In the genomic region with DNA sequence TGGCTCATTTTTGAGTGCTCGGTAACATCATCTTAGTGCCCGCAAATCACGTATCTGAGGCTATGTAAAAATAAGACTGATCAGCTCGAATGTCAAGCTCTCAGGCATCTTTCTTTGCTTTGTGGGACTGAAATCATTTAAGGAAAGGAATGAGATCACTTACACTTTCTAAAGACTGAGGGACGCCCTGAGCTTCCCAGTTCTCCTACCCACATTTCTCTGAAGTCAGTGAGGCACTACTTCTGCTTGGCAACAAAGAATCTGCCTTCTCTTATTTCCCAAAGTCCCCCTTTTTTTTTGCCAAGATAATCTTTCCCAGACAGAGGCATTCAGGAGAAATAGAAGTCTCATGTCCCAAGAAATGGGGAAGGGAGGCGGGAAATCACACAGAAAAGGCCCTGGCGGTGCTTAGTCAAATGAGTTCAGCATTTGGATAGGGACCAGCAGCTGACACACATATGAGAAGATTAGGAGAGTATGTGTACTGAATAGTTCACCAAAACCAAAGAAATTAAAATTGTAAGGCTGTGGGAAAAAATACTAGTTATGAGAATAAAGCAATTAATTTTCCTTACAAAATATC, we compare ENCODE assay signal across 12 cellular contexts.
DNase-seq lines count a peak whose midpoint lies in the region; TF ChIP-seq lines count a peak whose summit lies in the region.
"Had no signal": no experiment of that assay in that cellular context is flagged by ENCODE, and none has a peak within 500 bp of the region (broad histone marks: within the 10 kb centered on the region; RNA-seq: fewer than 3 reads in every experiment).

No MANE protein-coding gene starts in this region.

- TF ChIP-seq EP300 in suprapubic skin (IDR thresholded peaks at IDR 0.05), result no peak

- no peak overlapping the region for H3K27ac Mint-ChIP-seq in activated naive CD4-positive, alpha-beta T cell treated with anti-CD3 and anti-CD28 coated beads for 36 hours

- H3K4me3 ChIP-seq in cardiac fibroblast (replicated peaks in 1 of 2; ENCODE audit: low read depth in 2 of 2, low read length in 2 of 2), result no peak overlapping the region
- no peak overlapping the region for H3K4me3 ChIP-seq in left ventricle myocardium inferior
- H3K4me3 ChIP-seq in suprapubic skin, result no peak overlapping the region
- H3K4me3 ChIP-seq: lung, ovary, SJSA1 had no signal

- no peaks in the 10 kb centered on the region for H3K36me3 ChIP-seq in left ventricle myocardium inferior
- H3K36me3 ChIP-seq in suprapubic skin, result no peaks in the 10 kb centered on the region
- H3K36me3 ChIP-seq: ovary, SJSA1 had no signal

- H3K9me3 ChIP-seq in left ventricle myocardium inferior (replicated peaks) (peaks cover 13% of the 10 kb centered on the region), suprapubic skin (no peaks in the 10 kb centered on the region)
- H3K9me3 ChIP-seq: SJSA1 had no signal

- H3K9me3 Mint-ChIP-seq in activated naive CD4-positive, alpha-beta T cell treated with anti-CD3 and anti-CD28 coated beads for 36 hours, result no peaks in the 10 kb centered on the region

- H3K4me3 Mint-ChIP-seq in activated naive CD4-positive, alpha-beta T cell treated with anti-CD3 and anti-CD28 coated beads for 36 hours, result no peak overlapping the region

- H3K4me1 ChIP-seq in left ventricle myocardium inferior, result no peaks in the 10 kb centered on the region
- no peaks in the 10 kb centered on the region for H3K4me1 ChIP-seq in suprapubic skin

- intact Hi-C loops in left ventricle myocardium inferior (cut with micrococcal nuclease), result no loop called here
- intact Hi-C loops in activated naive CD4-positive, alpha-beta T cell treated with anti-CD3 and anti-CD28 coated beads for 36 hours (cut with micrococcal nuclease), result no loop called here

- H3K27me3 Mint-ChIP-seq in activated naive CD4-positive, alpha-beta T cell treated with anti-CD3 and anti-CD28 coated beads for 36 hours (ENCODE audit: low read depth), result no peaks in the 10 kb centered on the region

- 47% methylated on average over 7 of the region's 7 CpGs for WGBS in suprapubic skin

- TF ChIP-seq POLR2A in suprapubic skin (IDR thresholded peaks at IDR 0.05), result no peak

- peak overlapping the region; percentile 50 for H3K27ac ChIP-seq in left ventricle myocardium inferior (replicated peaks)
- peak overlapping the region; percentile 18 for H3K27ac ChIP-seq in suprapubic skin
- H3K27ac ChIP-seq: ovary, SJSA1 had no signal

- H3K36me3 Mint-ChIP-seq in activated naive CD4-positive, alpha-beta T cell treated with anti-CD3 and anti-CD28 coated beads for 36 hours (ENCODE audit: low read depth), result no peaks in the 10 kb centered on the region

- TF ChIP-seq CTCF in cardiac fibroblast (IDR thresholded peaks at IDR 0.05; ENCODE audit: low read depth, low read length) (no peak), left ventricle myocardium inferior (IDR thresholded peaks at IDR 0.05; ENCODE audit: borderline replicate concordance) (no peak), suprapubic skin (IDR thresholded peaks at IDR 0.05) (no peak)

- H3K4me1 Mint-ChIP-seq in activated naive CD4-positive, alpha-beta T cell treated with anti-CD3 and anti-CD28 coated beads for 36 hours (ENCODE audit: low read depth), result no peaks in the 10 kb centered on the region

- CTCF ChIA-PET in activated naive CD4-positive, alpha-beta T cell treated with anti-CD3 and anti-CD28 coated beads for 36 hours (lab: Charles Lee), result no interaction called here

- H3K27me3 ChIP-seq in left ventricle myocardium inferior (ENCODE audit: low read depth), result no peaks in the 10 kb centered on the region
- H3K27me3 ChIP-seq in suprapubic skin, result no peaks in the 10 kb centered on the region
- H3K27me3 ChIP-seq: ovary, SJSA1 had no signal

- DNase-seq in HCEC 1CT (peak; percentile 64), cardiac fibroblast (ENCODE audit: low read depth in 2 of 2) (peak; percentile 58 to 80), left ventricle myocardium inferior (peak; percentile 26), suprapubic skin (ENCODE audit: low spot score in 2 of 2) (no peak), D341Med (ENCODE audit: low spot score) (no peak), NCI-H748 (lab: John Stamatoyannopoulos, UW; ENCODE audit: unreplicated experiment) (no peak)
- no peak for DNase-seq in activated CD4-positive, alpha-beta T cell treated with anti-CD3 and anti-CD28 coated beads for 4 hours
- no peak for DNase-seq in activated naive CD4-positive, alpha-beta T cell treated with anti-CD3 and anti-CD28 coated beads for 36 hours
- DNase-seq: activated T-cell treated with anti-CD3 and anti-CD28 coated beads, Interleukin-2, amount 50 U/mL, for 48 hours had no signal

Comparison
In these comparisons a context has a peak if more than half of its experiments do, and no peak if none do; other contexts are left out.
1. DNase-seq: peak in HCEC 1CT (single experiment), cardiac fibroblast (2 of 2) and left ventricle myocardium inferior (single experiment); none in suprapubic skin (0 of 2), activated CD4-positive, alpha-beta T cell treated with anti-CD3 and anti-CD28 coated beads for 4 hours (0 of 2), activated naive CD4-positive, alpha-beta T cell treated with anti-CD3 and anti-CD28 coated beads for 36 hours (single experiment), D341Med (single experiment) and NCI-H748 (single experiment).